ENCODE assay signal across 8 cellular contexts in genomic region chr10:58101682-58102081, GRCh38.
"Had no signal": no experiment of that assay in that cellular context is flagged by ENCODE, and none has a peak within 500 bp of the region (broad histone marks: within the 10 kb centered on the region; RNA-seq: fewer than 3 reads in every experiment).

No MANE protein-coding gene starts in this region.

- ATAC-seq: GM12878 had no signal

- DNase-seq: GDM1, GF-D8 had no signal

- H3K4me3 ChIP-seq: GM12878 had no signal

- FAIRE-seq: G401.6, GM12878, GM12891, GM12892, GM18507, GM19239 had no signal
